9 cellular contexts compared by ENCODE assay signal in the genomic region with DNA sequence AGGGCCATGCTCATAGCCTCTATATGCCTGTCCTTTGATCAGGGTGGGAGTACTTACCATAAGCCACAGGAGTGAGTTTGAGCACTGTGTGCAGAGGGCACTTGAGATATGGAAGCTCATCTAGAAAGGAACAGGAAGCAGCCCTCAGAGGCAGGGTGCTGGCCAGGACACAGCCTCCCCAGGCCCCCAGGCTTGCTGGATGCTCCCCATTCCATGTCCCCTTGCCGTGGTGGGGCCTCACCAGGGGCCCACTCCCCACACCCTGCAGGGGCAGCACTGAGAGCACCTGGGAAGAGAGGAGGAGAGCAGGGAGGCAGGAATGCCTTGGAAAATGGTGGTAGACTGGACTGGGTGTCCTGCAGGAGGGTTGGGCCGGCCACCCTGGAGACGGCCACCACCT. TPM values are rescaled to one million over a fixed set of nuclear protein-coding genes. Genes with fewer than 3 reads are reported as not detected.
"Had no signal": no experiment of that assay in that cellular context is flagged by ENCODE, and none has a peak within 500 bp of the region (broad histone marks: within the 10 kb centered on the region; RNA-seq: fewer than 3 reads in every experiment).

No MANE protein-coding gene starts in this region.

- H3K27ac ChIP-seq: GM23248 had no signal

- H3K9me3 ChIP-seq: HAP-1 had no signal

- H3K36me3 ChIP-seq: HAP-1 had no signal

- H3K9me3 Mint-ChIP-seq: GM23338, HFFc6 had no signal

- H3K4me3 Mint-ChIP-seq: GM23338, H9, HFFc6 had no signal

- H3K27ac Mint-ChIP-seq: GM23338, H9, HFFc6 had no signal

- H3K4me1 Mint-ChIP-seq: GM23338, H9 had no signal

- H3K4me1 ChIP-seq: HAP-1 had no signal

- H3K4me3 ChIP-seq: GM23248, GM23338, HAP-1 had no signal

- DNase-seq: GM23248, GOT3, H7, H9, HCEC 1CT, HFFc6 had no signal

- H3K9ac ChIP-seq: GM23248 had no signal

RNA-seq across cellular contexts. Expression of a gene that starts 59.1 kb away (rescaled TPM):
- total RNA-seq: GM23248, GM23338, H4, HFFc6 had no signal
- polyA plus RNA-seq: GM23248, GM23338 had no signal
